1 cellular context compared by ENCODE assay signal in the genomic region with DNA sequence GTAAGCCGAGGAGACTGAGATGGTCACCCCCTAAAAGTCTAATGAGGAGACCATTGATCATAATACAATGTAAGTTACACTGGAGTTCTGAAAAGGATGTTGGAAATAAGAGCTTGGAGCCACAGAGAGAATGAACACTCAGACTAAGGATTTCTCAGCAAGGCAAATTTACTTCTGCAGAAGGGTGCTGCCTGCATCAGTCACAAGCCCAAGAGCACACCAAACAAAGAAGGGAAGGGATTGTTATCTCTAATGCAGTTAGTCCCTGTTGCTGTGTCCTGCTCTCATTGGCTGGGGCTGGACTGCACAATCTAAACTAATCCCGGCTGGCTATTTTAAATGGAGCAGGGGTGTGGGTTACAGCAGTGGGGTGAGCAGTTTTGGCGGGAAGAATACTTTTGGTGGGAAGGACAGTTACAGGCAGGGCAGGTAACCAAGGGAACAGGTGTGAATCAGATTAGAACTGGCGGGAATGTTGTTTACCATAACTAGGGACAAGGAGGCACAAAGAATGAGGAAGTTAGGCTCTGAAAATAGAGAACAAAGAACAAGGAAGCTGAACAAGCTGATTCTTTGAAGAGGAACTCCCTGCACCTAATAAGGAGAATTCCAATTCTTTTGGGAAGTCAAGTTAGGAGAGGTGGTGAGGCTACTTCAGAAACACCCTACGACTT.
TF ChIP-seq lines count a peak whose summit lies in the region.

No MANE protein-coding gene starts in this region.

TF ChIP-seq in GM23338, 12 proteins besides CTCF, POLR2A, EP300 and RAD21 (continued from another document):
- TF ChIP-seq, protein P1, sequence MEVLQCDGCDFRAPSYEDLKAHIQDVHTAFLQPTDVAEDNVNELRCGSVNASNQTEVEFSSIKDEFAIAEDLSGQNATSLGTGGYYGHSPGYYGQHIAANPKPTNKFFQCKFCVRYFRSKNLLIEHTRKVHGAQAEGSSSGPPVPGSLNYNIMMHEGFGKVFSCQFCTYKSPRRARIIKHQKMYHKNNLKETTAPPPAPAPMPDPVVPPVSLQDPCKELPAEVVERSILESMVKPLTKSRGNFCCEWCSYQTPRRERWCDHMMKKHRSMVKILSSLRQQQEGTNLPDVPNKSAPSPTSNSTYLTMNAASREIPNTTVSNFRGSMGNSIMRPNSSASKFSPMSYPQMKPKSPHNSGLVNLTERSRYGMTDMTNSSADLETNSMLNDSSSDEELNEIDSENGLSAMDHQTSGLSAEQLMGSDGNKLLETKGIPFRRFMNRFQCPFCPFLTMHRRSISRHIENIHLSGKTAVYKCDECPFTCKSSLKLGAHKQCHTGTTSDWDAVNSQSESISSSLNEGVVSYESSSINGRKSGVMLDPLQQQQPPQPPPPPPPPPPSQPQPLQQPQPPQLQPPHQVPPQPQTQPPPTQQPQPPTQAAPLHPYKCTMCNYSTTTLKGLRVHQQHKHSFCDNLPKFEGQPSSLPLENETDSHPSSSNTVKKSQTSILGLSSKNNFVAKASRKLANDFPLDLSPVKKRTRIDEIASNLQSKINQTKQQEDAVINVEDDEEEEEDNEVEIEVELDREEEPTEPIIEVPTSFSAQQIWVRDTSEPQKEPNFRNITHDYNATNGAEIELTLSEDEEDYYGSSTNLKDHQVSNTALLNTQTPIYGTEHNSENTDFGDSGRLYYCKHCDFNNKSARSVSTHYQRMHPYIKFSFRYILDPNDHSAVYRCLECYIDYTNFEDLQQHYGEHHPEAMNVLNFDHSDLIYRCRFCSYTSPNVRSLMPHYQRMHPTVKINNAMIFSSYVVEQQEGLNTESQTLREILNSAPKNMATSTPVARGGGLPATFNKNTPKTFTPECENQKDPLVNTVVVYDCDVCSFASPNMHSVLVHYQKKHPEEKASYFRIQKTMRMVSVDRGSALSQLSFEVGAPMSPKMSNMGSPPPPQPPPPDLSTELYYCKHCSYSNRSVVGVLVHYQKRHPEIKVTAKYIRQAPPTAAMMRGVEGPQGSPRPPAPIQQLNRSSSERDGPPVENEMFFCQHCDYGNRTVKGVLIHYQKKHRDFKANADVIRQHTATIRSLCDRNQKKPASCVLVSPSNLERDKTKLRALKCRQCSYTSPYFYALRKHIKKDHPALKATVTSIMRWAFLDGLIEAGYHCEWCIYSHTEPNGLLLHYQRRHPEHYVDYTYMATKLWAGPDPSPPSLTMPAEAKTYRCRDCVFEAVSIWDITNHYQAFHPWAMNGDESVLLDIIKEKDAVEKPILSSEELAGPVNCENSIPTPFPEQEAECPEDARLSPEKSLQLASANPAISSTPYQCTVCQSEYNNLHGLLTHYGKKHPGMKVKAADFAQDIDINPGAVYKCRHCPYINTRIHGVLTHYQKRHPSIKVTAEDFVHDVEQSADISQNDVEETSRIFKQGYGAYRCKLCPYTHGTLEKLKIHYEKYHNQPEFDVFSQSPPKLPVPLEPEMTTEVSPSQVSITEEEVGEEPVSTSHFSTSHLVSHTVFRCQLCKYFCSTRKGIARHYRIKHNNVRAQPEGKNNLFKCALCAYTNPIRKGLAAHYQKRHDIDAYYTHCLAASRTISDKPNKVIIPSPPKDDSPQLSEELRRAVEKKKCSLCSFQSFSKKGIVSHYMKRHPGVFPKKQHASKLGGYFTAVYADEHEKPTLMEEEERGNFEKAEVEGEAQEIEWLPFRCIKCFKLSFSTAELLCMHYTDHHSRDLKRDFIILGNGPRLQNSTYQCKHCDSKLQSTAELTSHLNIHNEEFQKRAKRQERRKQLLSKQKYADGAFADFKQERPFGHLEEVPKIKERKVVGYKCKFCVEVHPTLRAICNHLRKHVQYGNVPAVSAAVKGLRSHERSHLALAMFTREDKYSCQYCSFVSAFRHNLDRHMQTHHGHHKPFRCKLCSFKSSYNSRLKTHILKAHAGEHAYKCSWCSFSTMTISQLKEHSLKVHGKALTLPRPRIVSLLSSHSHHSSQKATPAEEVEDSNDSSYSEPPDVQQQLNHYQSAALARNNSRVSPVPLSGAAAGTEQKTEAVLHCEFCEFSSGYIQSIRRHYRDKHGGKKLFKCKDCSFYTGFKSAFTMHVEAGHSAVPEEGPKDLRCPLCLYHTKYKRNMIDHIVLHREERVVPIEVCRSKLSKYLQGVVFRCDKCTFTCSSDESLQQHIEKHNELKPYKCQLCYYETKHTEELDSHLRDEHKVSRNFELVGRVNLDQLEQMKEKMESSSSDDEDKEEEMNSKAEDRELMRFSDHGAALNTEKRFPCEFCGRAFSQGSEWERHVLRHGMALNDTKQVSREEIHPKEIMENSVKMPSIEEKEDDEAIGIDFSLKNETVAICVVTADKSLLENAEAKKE (CRISPR knock-in tag; IDR thresholded peaks at IDR 0.05), result no peak
- TF ChIP-seq ZNF331 (CRISPR knock-in tag; IDR thresholded peaks at IDR 0.05; ENCODE audit: low read depth), result no peak
- no peak for TF ChIP-seq STAT1 (IDR thresholded peaks at IDR 0.05; ENCODE audit: unreplicated experiment)
- no peak for TF ChIP-seq NANOG (IDR thresholded peaks at IDR 0.05; ENCODE audit: borderline replicate concordance)
- no peak for TF ChIP-seq POLR2AphosphoS5 (IDR thresholded peaks at IDR 0.05; ENCODE audit: low read depth)
- no peak for TF ChIP-seq EZH2 (IDR thresholded peaks at IDR 0.05; ENCODE audit: low read depth, unreplicated experiment)
- TF ChIP-seq, protein P2, sequence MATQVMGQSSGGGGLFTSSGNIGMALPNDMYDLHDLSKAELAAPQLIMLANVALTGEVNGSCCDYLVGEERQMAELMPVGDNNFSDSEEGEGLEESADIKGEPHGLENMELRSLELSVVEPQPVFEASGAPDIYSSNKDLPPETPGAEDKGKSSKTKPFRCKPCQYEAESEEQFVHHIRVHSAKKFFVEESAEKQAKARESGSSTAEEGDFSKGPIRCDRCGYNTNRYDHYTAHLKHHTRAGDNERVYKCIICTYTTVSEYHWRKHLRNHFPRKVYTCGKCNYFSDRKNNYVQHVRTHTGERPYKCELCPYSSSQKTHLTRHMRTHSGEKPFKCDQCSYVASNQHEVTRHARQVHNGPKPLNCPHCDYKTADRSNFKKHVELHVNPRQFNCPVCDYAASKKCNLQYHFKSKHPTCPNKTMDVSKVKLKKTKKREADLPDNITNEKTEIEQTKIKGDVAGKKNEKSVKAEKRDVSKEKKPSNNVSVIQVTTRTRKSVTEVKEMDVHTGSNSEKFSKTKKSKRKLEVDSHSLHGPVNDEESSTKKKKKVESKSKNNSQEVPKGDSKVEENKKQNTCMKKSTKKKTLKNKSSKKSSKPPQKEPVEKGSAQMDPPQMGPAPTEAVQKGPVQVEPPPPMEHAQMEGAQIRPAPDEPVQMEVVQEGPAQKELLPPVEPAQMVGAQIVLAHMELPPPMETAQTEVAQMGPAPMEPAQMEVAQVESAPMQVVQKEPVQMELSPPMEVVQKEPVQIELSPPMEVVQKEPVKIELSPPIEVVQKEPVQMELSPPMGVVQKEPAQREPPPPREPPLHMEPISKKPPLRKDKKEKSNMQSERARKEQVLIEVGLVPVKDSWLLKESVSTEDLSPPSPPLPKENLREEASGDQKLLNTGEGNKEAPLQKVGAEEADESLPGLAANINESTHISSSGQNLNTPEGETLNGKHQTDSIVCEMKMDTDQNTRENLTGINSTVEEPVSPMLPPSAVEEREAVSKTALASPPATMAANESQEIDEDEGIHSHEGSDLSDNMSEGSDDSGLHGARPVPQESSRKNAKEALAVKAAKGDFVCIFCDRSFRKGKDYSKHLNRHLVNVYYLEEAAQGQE (IDR thresholded peaks at IDR 0.05; ENCODE audit: unreplicated experiment), result no peak
- TF ChIP-seq ZNF114 (CRISPR knock-in tag; IDR thresholded peaks at IDR 0.05), result no peak
